In the genomic region with DNA sequence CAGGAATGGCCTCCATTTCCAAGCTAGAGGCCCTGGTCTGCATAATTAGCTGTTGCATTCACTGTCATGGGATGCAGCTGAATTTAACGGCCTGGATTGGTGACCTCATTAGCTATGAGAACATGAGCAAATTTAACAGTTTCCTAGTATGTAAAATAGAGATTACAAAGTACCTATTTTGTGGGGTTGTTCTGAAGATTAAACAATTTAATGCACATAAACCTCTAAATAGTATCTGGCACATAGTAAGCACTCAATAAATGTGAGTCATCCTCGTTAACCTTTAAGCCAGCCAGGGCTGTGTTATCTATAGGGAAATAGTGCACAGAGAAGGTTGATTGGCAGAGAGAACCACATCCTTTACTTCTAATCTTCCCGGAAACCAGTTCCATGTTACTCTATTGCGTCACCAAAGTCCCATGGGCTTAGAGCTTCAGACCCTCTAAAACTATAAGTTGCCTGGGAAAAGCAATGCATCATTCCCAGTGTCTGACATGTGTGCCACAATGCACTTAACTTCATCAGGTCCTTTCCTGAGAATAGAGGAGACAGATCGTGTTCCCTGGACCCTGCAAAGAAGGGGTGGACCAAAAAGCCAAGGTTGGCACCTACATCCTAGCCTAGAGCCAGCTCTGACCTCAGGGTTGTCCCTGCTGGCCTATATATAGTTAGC, we compare ENCODE assay signal across 1 cellular context.
TF ChIP-seq lines count a peak whose summit lies in the region.

No MANE protein-coding gene starts in this region.

TF ChIP-seq in K562, 482 proteins besides CTCF, POLR2A, EP300 and RAD21 (continued from another document and continues in another):
- TF ChIP-seq NCOA1 (IDR thresholded peaks at IDR 0.05; ENCODE audit: low read depth) (no peak), SAP30 (IDR thresholded peaks at IDR 0.05; ENCODE audit: borderline replicate concordance, insufficient read depth, low read depth, low read length, poor library complexity, severe bottlenecking) (no peak), JUND (IDR thresholded peaks at IDR 0.05; ENCODE audit: borderline replicate concordance, low read depth, low read length) (peak; percentile 37; the same call in 1 of the 2 replicates), JUND (tag; IDR thresholded peaks at IDR 0.05; ENCODE audit: borderline replicate concordance, low read depth, low read length) (peak; percentile 53; the same call in 1 of the 3 replicates), KHSRP (IDR thresholded peaks at IDR 0.05) (no peak), RCOR1 (IDR thresholded peaks at IDR 0.05; ENCODE audit: borderline replicate concordance in 1 of 2, low read depth in 2 of 2, low read length in 2 of 2) (no peak), ZNF274 (IDR thresholded peaks at IDR 0.05; ENCODE audit: borderline replicate concordance, low read depth, low read length) (no peak), MEIS2 (IDR thresholded peaks at IDR 0.05; ENCODE audit: partially characterized antibody) (peak; percentile 11), TRIM24 (IDR thresholded peaks at IDR 0.05) (no peak), CEBPG (CRISPR knock-in tag; IDR thresholded peaks at IDR 0.05) (no peak), CEBPG (tag; conservative IDR thresholded peaks at IDR 0.05 in 1 of 2, IDR thresholded peaks at IDR 0.05 in 1 of 2) (peak; percentile 85 to 93), ZNF699 (CRISPR knock-in tag; IDR thresholded peaks at IDR 0.05; ENCODE audit: insufficient replicate concordance) (no peak), RFX5 (IDR thresholded peaks at IDR 0.05; ENCODE audit: low read depth, low read length) (no peak), GATAD2A (IDR thresholded peaks at IDR 0.05) (no peak), BCOR (IDR thresholded peaks at IDR 0.05) (no peak), CBX2 (IDR thresholded peaks at IDR 0.05; ENCODE audit: insufficient read depth, low read length, poor library complexity, severe bottlenecking) (no peak), EP400 (IDR thresholded peaks at IDR 0.05) (no peak), EGR1 (conservative IDR thresholded peaks at IDR 0.05) (no peak), NCOA2 (IDR thresholded peaks at IDR 0.05; ENCODE audit: partially characterized antibody in 2 of 2) (no peak), CREBBP (IDR thresholded peaks at IDR 0.05; ENCODE audit: low read depth, low read length) (no peak), HNRNPLL (IDR thresholded peaks at IDR 0.05; ENCODE audit: low read depth, low read length, poor library complexity, severe bottlenecking) (no peak), ZNF395 (CRISPR knock-in tag; IDR thresholded peaks at IDR 0.05) (no peak), MECOM (CRISPR knock-in tag; IDR thresholded peaks at IDR 0.05) (no peak), ZNF584 (CRISPR knock-in tag; IDR thresholded peaks at IDR 0.05; ENCODE audit: low read depth) (no peak), RREB1 (CRISPR knock-in tag; IDR thresholded peaks at IDR 0.05) (no peak), NBN (IDR thresholded peaks at IDR 0.05; ENCODE audit: low read depth) (no peak), ZNF780A (CRISPR knock-in tag; IDR thresholded peaks at IDR 0.05) (no peak), ZNF217 (CRISPR knock-in tag; IDR thresholded peaks at IDR 0.05) (no peak), GABPB2 (CRISPR knock-in tag; conservative IDR thresholded peaks at IDR 0.05) (no peak), MCM3 (IDR thresholded peaks at IDR 0.05) (no peak), TAF7 (tag; IDR thresholded peaks at IDR 0.05) (no peak), BHLHE40 (IDR thresholded peaks at IDR 0.05; ENCODE audit: low read length) (no peak), RBM14 (IDR thresholded peaks at IDR 0.05; ENCODE audit: borderline replicate concordance, insufficient read depth, low read depth, low read length) (no peak), BDP1 (IDR thresholded peaks at IDR 0.05; ENCODE audit: insufficient read depth, insufficient read length) (no peak), ZNF707 (CRISPR knock-in tag; conservative IDR thresholded peaks at IDR 0.05) (no peak), PHTF2 (CRISPR knock-in tag; IDR thresholded peaks at IDR 0.05) (no peak), ZNF239 (CRISPR knock-in tag; IDR thresholded peaks at IDR 0.05) (peak; percentile 95), TRIM28 (IDR thresholded peaks at IDR 0.05) (no peak), ZNF766 (CRISPR knock-in tag; conservative IDR thresholded peaks at IDR 0.05) (peak; percentile 59; the same call in 1 of the 2 replicates), CC2D1A (IDR thresholded peaks at IDR 0.05) (no peak), CEBPB (tag; IDR thresholded peaks at IDR 0.05) (peak; percentile 73)
- TF ChIP-seq, protein P1, sequence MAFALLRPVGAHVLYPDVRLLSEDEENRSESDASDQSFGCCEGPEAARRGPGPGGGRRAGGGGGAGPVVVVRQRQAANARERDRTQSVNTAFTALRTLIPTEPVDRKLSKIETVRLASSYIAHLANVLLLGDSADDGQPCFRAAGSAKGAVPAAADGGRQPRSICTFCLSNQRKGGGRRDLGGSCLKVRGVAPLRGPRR (CRISPR knock-in tag; IDR thresholded peaks at IDR 0.05): no peak
- TF ChIP-seq, protein P2, sequence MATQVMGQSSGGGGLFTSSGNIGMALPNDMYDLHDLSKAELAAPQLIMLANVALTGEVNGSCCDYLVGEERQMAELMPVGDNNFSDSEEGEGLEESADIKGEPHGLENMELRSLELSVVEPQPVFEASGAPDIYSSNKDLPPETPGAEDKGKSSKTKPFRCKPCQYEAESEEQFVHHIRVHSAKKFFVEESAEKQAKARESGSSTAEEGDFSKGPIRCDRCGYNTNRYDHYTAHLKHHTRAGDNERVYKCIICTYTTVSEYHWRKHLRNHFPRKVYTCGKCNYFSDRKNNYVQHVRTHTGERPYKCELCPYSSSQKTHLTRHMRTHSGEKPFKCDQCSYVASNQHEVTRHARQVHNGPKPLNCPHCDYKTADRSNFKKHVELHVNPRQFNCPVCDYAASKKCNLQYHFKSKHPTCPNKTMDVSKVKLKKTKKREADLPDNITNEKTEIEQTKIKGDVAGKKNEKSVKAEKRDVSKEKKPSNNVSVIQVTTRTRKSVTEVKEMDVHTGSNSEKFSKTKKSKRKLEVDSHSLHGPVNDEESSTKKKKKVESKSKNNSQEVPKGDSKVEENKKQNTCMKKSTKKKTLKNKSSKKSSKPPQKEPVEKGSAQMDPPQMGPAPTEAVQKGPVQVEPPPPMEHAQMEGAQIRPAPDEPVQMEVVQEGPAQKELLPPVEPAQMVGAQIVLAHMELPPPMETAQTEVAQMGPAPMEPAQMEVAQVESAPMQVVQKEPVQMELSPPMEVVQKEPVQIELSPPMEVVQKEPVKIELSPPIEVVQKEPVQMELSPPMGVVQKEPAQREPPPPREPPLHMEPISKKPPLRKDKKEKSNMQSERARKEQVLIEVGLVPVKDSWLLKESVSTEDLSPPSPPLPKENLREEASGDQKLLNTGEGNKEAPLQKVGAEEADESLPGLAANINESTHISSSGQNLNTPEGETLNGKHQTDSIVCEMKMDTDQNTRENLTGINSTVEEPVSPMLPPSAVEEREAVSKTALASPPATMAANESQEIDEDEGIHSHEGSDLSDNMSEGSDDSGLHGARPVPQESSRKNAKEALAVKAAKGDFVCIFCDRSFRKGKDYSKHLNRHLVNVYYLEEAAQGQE (CRISPR knock-in tag; IDR thresholded peaks at IDR 0.05; ENCODE audit: low read depth): no peak
- TF ChIP-seq, protein P3, sequence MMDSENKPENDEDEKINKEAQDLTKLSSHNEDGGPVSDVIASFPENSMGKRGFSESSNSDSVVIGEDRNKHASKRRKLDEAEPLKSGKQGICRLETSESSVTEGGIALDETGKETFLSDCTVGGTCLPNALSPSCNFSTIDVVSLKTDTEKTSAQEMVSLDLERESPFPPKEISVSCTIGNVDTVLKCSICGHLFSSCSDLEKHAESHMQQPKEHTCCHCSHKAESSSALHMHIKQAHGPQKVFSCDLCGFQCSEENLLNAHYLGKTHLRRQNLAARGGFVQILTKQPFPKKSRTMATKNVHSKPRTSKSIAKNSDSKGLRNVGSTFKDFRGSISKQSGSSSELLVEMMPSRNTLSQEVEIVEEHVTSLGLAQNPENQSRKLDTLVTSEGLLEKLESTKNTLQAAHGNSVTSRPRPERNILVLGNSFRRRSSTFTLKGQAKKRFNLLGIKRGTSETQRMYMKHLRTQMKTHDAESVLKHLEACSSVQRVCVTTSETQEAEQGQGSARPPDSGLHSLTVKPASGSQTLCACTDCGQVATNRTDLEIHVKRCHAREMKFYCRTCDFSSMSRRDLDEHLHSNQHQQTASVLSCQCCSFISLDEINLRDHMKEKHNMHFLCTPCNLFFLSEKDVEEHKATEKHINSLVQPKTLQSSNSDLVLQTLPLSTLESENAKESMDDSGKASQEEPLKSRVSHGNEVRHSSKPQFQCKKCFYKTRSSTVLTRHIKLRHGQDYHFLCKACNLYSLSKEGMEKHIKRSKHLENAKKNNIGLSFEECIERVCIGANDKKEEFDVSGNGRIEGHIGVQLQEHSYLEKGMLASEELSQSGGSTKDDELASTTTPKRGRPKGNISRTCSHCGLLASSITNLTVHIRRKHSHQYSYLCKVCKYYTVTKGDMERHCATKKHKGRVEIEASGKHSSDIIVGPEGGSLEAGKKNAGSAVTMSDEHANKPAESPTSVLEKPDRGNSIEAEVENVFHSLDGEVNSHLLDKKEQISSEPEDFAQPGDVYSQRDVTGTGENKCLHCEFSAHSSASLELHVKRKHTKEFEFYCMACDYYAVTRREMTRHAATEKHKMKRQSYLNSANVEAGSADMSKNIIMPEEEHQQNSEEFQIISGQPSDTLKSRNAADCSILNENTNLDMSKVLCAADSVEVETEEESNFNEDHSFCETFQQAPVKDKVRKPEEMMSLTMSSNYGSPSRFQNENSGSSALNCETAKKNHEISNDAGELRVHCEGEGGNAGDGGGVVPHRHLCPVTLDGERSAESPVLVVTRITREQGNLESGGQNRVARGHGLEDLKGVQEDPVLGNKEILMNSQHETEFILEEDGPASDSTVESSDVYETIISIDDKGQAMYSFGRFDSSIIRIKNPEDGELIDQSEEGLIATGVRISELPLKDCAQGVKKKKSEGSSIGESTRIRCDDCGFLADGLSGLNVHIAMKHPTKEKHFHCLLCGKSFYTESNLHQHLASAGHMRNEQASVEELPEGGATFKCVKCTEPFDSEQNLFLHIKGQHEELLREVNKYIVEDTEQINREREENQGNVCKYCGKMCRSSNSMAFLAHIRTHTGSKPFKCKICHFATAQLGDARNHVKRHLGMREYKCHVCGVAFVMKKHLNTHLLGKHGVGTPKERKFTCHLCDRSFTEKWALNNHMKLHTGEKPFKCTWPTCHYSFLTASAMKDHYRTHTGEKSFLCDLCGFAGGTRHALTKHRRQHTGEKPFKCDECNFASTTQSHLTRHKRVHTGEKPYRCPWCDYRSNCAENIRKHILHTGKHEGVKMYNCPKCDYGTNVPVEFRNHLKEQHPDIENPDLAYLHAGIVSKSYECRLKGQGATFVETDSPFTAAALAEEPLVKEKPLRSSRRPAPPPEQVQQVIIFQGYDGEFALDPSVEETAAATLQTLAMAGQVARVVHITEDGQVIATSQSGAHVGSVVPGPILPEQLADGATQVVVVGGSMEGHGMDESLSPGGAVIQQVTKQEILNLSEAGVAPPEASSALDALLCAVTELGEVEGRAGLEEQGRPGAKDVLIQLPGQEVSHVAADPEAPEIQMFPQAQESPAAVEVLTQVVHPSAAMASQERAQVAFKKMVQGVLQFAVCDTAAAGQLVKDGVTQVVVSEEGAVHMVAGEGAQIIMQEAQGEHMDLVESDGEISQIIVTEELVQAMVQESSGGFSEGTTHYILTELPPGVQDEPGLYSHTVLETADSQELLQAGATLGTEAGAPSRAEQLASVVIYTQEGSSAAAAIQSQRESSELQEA (IDR thresholded peaks at IDR 0.05; ENCODE audit: low read depth): no peak
- TF ChIP-seq, protein P4, sequence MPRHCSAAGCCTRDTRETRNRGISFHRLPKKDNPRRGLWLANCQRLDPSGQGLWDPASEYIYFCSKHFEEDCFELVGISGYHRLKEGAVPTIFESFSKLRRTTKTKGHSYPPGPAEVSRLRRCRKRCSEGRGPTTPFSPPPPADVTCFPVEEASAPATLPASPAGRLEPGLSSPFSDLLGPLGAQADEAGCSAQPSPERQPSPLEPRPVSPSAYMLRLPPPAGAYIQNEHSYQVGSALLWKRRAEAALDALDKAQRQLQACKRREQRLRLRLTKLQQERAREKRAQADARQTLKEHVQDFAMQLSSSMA (CRISPR knock-in tag; IDR thresholded peaks at IDR 0.05): no peak
